ENCODE assay signal across 2 cellular contexts in genomic region chr22:39518124-39518786, GRCh38.
TF ChIP-seq lines count a peak whose summit lies in the region.

No MANE protein-coding gene starts in this region.

TF ChIP-seq in GM12891, 5 proteins besides CTCF, POLR2A, EP300 and RAD21:
- TF ChIP-seq POLR2AphosphoS5 (IDR thresholded peaks at IDR 0.05; ENCODE audit: low read depth, low read length) (peak; percentile 46; the same call in 1 of the 2 replicates), POU2F2 (IDR thresholded peaks at IDR 0.05; ENCODE audit: low read depth, low read length) (no peak), TAF1 (IDR thresholded peaks at IDR 0.05; ENCODE audit: low read depth, low read length) (no peak), PAX5 (IDR thresholded peaks at IDR 0.05; ENCODE audit: insufficient read depth, low read length, severe bottlenecking) (no peak)
TF ChIP-seq in GM12891: peak in this region for 1.

TF ChIP-seq in H1, 55 proteins besides CTCF, POLR2A, EP300 and RAD21:
- TF ChIP-seq TEAD4 (IDR thresholded peaks at IDR 0.05; ENCODE audit: low read depth, low read length) (peak; percentile 37; the same call in 1 of the 2 replicates), KDM5A (IDR thresholded peaks at IDR 0.05; ENCODE audit: low read length) (no peak), SIN3A (conservative IDR thresholded peaks at IDR 0.05 in 1 of 2, IDR thresholded peaks at IDR 0.05 in 1 of 2; ENCODE audit: low read depth in 1 of 2, low read length in 2 of 2) (no peak), CHD1 (IDR thresholded peaks at IDR 0.05; ENCODE audit: low read depth, low read length) (no peak), POLR2AphosphoS5 (IDR thresholded peaks at IDR 0.05; ENCODE audit: low read depth, low read length) (no peak)
